Comparison of ENCODE assay signal across 2 cellular contexts in the genomic region with DNA sequence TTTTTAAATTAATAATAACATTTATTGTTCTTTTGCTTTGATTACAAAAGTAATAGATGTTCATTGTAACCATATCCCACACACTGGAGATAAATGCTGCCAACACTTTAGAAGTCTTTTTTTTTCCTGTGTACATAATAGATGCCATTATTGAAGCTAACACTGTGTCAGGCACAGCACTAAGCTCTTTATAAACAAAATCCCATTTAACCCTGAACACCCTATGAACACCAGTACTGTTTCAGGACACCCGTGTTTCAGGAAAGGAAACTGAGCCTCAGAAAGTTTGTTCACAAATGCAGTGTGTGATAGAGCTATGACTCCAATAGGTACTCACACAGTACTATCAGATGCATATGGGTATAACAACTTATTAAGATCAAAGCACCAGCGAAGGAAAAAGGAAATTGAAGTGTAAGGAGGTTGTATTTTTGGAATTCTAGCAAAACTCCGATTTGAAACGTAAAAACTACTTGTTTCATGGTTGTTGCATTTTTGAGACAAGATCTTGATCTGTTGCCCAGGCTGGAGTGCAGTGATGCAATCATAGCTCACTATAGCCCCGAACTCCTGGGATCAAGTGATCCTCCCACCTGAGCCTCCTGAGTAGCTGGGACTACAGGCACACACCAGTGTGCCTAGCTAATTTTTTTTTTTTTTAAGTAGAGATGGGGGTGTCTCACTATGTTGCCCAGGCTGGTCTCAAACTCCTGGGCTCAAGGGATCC.
TF ChIP-seq lines count a peak whose summit lies in the region.

No MANE protein-coding gene starts in this region.

TF ChIP-seq in K562, 482 proteins besides CTCF, POLR2A, EP300 and RAD21:
- TF ChIP-seq JUND (IDR thresholded peaks at IDR 0.05; ENCODE audit: borderline replicate concordance, low read depth, low read length), result 0 out of 2 replicates have a peak, but pooled peaks have one; percentile 33
- TF ChIP-seq JUND (tag; IDR thresholded peaks at IDR 0.05; ENCODE audit: borderline replicate concordance, low read depth, low read length), result no peak
- 0 out of 4 replicates have a peak, but pooled peaks of 1 of the 2 experiments have one; percentile 5 for TF ChIP-seq RCOR1 (IDR thresholded peaks at IDR 0.05; ENCODE audit: borderline replicate concordance in 1 of 2, low read depth in 2 of 2, low read length in 2 of 2)
- peak; percentile 13; the same call in 1 of the 2 replicates for TF ChIP-seq ZNF121 (CRISPR knock-in tag; conservative IDR thresholded peaks at IDR 0.05)
- TF ChIP-seq ZNF445 (CRISPR knock-in tag; IDR thresholded peaks at IDR 0.05; ENCODE audit: low read depth), result no peak
- TF ChIP-seq ZSCAN29 (IDR thresholded peaks at IDR 0.05), result no peak
- TF ChIP-seq, protein P1, sequence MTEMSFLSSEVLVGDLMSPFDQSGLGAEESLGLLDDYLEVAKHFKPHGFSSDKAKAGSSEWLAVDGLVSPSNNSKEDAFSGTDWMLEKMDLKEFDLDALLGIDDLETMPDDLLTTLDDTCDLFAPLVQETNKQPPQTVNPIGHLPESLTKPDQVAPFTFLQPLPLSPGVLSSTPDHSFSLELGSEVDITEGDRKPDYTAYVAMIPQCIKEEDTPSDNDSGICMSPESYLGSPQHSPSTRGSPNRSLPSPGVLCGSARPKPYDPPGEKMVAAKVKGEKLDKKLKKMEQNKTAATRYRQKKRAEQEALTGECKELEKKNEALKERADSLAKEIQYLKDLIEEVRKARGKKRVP (CRISPR knock-in tag; IDR thresholded peaks at IDR 0.05), result 0 out of 2 replicates have a peak, but pooled peaks have one; percentile 10
- peak; percentile 83 for TF ChIP-seq CEBPB (tag; IDR thresholded peaks at IDR 0.05)
- TF ChIP-seq SIX5 (IDR thresholded peaks at IDR 0.05; ENCODE audit: borderline replicate concordance in 1 of 2, insufficient read depth in 1 of 2, low read depth in 1 of 2, low read length in 2 of 2), result no peak
- no peak for TF ChIP-seq TSC22D4 (tag; IDR thresholded peaks at IDR 0.05)
- TF ChIP-seq CEBPG (CRISPR knock-in tag; IDR thresholded peaks at IDR 0.05), result peak; percentile 36; the same call in 1 of the 2 replicates
- TF ChIP-seq CEBPG (tag; conservative IDR thresholded peaks at IDR 0.05 in 1 of 2, IDR thresholded peaks at IDR 0.05 in 1 of 2), result peak; percentile 73 to 92
- TF ChIP-seq MTA1 (IDR thresholded peaks at IDR 0.05; ENCODE audit: borderline replicate concordance), result 0 out of 2 replicates have a peak, but pooled peaks have one; percentile 18
- TF ChIP-seq, protein P2, sequence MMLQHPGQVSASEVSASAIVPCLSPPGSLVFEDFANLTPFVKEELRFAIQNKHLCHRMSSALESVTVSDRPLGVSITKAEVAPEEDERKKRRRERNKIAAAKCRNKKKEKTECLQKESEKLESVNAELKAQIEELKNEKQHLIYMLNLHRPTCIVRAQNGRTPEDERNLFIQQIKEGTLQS (IDR thresholded peaks at IDR 0.05), result peak; percentile 88
- TF ChIP-seq, protein P2 (CRISPR knock-in tag; conservative IDR thresholded peaks at IDR 0.05), result no peak
- TF ChIP-seq RUNX1 (IDR thresholded peaks at IDR 0.05; ENCODE audit: low read depth), result no peak
- TF ChIP-seq, protein P3, sequence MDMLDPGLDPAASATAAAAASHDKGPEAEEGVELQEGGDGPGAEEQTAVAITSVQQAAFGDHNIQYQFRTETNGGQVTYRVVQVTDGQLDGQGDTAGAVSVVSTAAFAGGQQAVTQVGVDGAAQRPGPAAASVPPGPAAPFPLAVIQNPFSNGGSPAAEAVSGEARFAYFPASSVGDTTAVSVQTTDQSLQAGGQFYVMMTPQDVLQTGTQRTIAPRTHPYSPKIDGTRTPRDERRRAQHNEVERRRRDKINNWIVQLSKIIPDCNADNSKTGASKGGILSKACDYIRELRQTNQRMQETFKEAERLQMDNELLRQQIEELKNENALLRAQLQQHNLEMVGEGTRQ (CRISPR knock-in tag; IDR thresholded peaks at IDR 0.05), result no peak
- TF ChIP-seq JUN (IDR thresholded peaks at IDR 0.05; ENCODE audit: borderline replicate concordance, low read depth, low read length), result no peak
- no peak for TF ChIP-seq JUN (CRISPR knock-in tag; IDR thresholded peaks at IDR 0.05; ENCODE audit: borderline replicate concordance)
- TF ChIP-seq, protein P4, sequence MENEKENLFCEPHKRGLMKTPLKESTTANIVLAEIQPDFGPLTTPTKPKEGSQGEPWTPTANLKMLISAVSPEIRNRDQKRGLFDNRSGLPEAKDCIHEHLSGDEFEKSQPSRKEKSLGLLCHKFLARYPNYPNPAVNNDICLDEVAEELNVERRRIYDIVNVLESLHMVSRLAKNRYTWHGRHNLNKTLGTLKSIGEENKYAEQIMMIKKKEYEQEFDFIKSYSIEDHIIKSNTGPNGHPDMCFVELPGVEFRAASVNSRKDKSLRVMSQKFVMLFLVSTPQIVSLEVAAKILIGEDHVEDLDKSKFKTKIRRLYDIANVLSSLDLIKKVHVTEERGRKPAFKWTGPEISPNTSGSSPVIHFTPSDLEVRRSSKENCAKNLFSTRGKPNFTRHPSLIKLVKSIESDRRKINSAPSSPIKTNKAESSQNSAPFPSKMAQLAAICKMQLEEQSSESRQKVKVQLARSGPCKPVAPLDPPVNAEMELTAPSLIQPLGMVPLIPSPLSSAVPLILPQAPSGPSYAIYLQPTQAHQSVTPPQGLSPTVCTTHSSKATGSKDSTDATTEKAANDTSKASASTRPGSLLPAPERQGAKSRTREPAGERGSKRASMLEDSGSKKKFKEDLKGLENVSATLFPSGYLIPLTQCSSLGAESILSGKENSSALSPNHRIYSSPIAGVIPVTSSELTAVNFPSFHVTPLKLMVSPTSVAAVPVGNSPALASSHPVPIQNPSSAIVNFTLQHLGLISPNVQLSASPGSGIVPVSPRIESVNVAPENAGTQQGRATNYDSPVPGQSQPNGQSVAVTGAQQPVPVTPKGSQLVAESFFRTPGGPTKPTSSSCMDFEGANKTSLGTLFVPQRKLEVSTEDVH (IDR thresholded peaks at IDR 0.05; ENCODE audit: low read depth, partially characterized antibody), result no peak

TF ChIP-seq in HepG2, 621 proteins besides CTCF, POLR2A, EP300 and RAD21:
- TF ChIP-seq ASH2L (IDR thresholded peaks at IDR 0.05; ENCODE audit: insufficient read length, low read depth, low read length) (no peak), ZNF652 (CRISPR knock-in tag; IDR thresholded peaks at IDR 0.05; ENCODE audit: borderline replicate concordance, low read depth) (peak; percentile 72), SOX5 (CRISPR knock-in tag; IDR thresholded peaks at IDR 0.05; ENCODE audit: borderline replicate concordance) (peak; percentile 12; the same call in 1 of the 2 replicates), ZNF552 (CRISPR knock-in tag; IDR thresholded peaks at IDR 0.05; ENCODE audit: borderline replicate concordance) (0 out of 2 replicates have a peak, but pooled peaks have one; percentile 17), ZNF7 (CRISPR knock-in tag; IDR thresholded peaks at IDR 0.05) (peak; percentile 69; the same call in 1 of the 2 replicates), CEBPB (IDR thresholded peaks at IDR 0.05; ENCODE audit: borderline replicate concordance, low read depth, low read length) (peak; percentile 58; the same call in 1 of the 2 replicates), ZNF121 (CRISPR knock-in tag; IDR thresholded peaks at IDR 0.05) (peak; percentile 96), CEBPG (CRISPR knock-in tag; IDR thresholded peaks at IDR 0.05) (peak; percentile 66), THYN1 (CRISPR knock-in tag; IDR thresholded peaks at IDR 0.05; ENCODE audit: borderline replicate concordance, low read depth) (no peak), TEAD2 (CRISPR knock-in tag; IDR thresholded peaks at IDR 0.05) (no peak)
- TF ChIP-seq, protein P2 (CRISPR knock-in tag; IDR thresholded peaks at IDR 0.05), result peak; percentile 60; the same call in 1 of the 2 replicates
- TF ChIP-seq, protein P5, sequence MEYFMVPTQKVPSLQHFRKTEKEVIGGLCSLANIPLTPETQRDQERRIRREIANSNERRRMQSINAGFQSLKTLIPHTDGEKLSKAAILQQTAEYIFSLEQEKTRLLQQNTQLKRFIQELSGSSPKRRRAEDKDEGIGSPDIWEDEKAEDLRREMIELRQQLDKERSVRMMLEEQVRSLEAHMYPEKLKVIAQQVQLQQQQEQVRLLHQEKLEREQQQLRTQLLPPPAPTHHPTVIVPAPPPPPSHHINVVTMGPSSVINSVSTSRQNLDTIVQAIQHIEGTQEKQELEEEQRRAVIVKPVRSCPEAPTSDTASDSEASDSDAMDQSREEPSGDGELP (IDR thresholded peaks at IDR 0.05; ENCODE audit: borderline replicate concordance, low read depth), result no peak
- TF ChIP-seq, protein P6, sequence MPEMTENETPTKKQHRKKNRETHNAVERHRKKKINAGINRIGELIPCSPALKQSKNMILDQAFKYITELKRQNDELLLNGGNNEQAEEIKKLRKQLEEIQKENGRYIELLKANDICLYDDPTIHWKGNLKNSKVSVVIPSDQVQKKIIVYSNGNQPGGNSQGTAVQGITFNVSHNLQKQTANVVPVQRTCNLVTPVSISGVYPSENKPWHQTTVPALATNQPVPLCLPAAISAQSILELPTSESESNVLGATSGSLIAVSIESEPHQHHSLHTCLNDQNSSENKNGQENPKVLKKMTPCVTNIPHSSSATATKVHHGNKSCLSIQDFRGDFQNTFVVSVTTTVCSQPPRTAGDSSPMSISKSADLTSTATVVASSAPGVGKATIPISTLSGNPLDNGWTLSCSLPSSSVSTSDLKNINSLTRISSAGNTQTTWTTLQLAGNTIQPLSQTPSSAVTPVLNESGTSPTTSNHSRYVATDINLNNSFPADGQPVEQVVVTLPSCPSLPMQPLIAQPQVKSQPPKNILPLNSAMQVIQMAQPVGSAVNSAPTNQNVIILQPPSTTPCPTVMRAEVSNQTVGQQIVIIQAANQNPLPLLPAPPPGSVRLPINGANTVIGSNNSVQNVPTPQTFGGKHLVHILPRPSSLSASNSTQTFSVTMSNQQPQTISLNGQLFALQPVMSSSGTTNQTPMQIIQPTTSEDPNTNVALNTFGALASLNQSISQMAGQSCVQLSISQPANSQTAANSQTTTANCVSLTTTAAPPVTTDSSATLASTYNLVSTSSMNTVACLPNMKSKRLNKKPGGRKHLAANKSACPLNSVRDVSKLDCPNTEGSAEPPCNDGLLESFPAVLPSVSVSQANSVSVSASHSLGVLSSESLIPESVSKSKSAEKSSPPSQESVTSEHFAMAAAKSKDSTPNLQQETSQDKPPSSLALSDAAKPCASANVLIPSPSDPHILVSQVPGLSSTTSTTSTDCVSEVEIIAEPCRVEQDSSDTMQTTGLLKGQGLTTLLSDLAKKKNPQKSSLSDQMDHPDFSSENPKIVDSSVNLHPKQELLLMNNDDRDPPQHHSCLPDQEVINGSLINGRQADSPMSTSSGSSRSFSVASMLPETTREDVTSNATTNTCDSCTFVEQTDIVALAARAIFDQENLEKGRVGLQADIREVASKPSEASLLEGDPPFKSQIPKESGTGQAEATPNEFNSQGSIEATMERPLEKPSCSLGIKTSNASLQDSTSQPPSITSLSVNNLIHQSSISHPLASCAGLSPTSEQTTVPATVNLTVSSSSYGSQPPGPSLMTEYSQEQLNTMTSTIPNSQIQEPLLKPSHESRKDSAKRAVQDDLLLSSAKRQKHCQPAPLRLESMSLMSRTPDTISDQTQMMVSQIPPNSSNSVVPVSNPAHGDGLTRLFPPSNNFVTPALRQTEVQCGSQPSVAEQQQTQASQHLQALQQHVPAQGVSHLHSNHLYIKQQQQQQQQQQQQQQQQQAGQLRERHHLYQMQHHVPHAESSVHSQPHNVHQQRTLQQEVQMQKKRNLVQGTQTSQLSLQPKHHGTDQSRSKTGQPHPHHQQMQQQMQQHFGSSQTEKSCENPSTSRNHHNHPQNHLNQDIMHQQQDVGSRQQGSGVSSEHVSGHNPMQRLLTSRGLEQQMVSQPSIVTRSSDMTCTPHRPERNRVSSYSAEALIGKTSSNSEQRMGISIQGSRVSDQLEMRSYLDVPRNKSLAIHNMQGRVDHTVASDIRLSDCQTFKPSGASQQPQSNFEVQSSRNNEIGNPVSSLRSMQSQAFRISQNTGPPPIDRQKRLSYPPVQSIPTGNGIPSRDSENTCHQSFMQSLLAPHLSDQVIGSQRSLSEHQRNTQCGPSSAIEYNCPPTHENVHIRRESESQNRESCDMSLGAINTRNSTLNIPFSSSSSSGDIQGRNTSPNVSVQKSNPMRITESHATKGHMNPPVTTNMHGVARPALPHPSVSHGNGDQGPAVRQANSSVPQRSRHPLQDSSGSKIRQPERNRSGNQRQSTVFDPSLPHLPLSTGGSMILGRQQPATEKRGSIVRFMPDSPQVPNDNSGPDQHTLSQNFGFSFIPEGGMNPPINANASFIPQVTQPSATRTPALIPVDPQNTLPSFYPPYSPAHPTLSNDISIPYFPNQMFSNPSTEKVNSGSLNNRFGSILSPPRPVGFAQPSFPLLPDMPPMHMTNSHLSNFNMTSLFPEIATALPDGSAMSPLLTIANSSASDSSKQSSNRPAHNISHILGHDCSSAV (CRISPR knock-in tag; IDR thresholded peaks at IDR 0.05; ENCODE audit: borderline replicate concordance), result no peak
- TF ChIP-seq, protein P7, sequence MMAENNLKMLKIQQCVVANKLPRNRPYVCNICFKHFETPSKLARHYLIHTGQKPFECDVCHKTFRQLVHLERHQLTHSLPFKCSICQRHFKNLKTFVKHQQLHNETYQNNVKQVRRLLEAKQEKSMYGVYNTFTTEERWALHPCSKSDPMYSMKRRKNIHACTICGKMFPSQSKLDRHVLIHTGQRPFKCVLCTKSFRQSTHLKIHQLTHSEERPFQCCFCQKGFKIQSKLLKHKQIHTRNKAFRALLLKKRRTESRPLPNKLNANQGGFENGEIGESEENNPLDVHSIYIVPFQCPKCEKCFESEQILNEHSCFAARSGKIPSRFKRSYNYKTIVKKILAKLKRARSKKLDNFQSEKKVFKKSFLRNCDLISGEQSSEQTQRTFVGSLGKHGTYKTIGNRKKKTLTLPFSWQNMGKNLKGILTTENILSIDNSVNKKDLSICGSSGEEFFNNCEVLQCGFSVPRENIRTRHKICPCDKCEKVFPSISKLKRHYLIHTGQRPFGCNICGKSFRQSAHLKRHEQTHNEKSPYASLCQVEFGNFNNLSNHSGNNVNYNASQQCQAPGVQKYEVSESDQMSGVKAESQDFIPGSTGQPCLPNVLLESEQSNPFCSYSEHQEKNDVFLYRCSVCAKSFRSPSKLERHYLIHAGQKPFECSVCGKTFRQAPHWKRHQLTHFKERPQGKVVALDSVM (CRISPR knock-in tag; IDR thresholded peaks at IDR 0.05), result peak; percentile 63; the same call in 1 of the 2 replicates
TF ChIP-seq in HepG2: peak in this region for 9.
